10 cellular contexts compared by ENCODE assay signal in genomic region chr17:77741109-77741508, GRCh38.
DNase-seq lines count a peak whose midpoint lies in the region; ATAC-seq, FAIRE-seq and TF ChIP-seq lines count a peak whose summit lies in the region.
"Had no signal": no experiment of that assay in that cellular context is flagged by ENCODE, and none has a peak within 500 bp of the region (broad histone marks: within the 10 kb centered on the region; RNA-seq: fewer than 3 reads in every experiment).

No MANE protein-coding gene starts in this region.

- no peak overlapping the region for H3K27ac ChIP-seq in KMS-11
- no peak overlapping the region for H3K27ac ChIP-seq in keratinocyte (ENCODE audit: control insufficient read depth, insufficient read depth, low read length)
- no peak overlapping the region for H3K27ac ChIP-seq in heart left ventricle
- H3K27ac ChIP-seq: epithelial cell of prostate had no signal

- no peaks in the 10 kb centered on the region for H3K9me1 ChIP-seq in keratinocyte (ENCODE audit: control insufficient read depth, extremely low read depth, insufficient read depth, low read length)

- no peak for ATAC-seq in heart left ventricle

- TF ChIP-seq CTCF in AG10803 (conservative IDR thresholded peaks at IDR 0.05; ENCODE audit: low read length) (peak; percentile 42), KMS-11 (conservative IDR thresholded peaks at IDR 0.05; ENCODE audit: low read depth, low read length) (peak; percentile 77), keratinocyte (optimal IDR thresholded peaks at IDR 0.05 in 1 of 3, IDR thresholded peaks at IDR 0.05 in 1 of 3, conservative IDR thresholded peaks at IDR 0.05 in 1 of 3; ENCODE audit: extremely low read depth in 1 of 3, insufficient read depth in 2 of 3, low read length in 3 of 3) (peak; percentile 32 to 44 (median 35)), heart left ventricle (IDR thresholded peaks at IDR 0.05) (peak in 6 of 12 donors; percentile 3 to 37 (median 18))

- intact Hi-C loops in heart left ventricle (cut with DNase I): no loop called here

- H2AFZ ChIP-seq in KMS-11 (ENCODE audit: low read depth): no peak overlapping the region
- H2AFZ ChIP-seq in keratinocyte (ENCODE audit: control insufficient read depth, low read length): no peak overlapping the region

- no peaks in the 10 kb centered on the region for H3K36me3 ChIP-seq in KMS-11 (ENCODE audit: insufficient read depth)
- no peaks in the 10 kb centered on the region for H3K36me3 ChIP-seq in keratinocyte (ENCODE audit: control insufficient read depth in 2 of 2, extremely low read depth in 1 of 2, insufficient read depth in 2 of 2, low read length in 2 of 2)
- H3K36me3 ChIP-seq in heart left ventricle: no peaks in the 10 kb centered on the region

- no peak for DNase-seq in AG10803 (ENCODE audit: low read depth)
- DNase-seq in activated T-cell treated with anti-CD3 and anti-CD28 coated beads, Interleukin-2, amount 50 U/mL, for 48 hours: peak; percentile 54 to 61
- no peak for DNase-seq in keratinocyte (ENCODE audit: low read depth, low spot score)
- DNase-seq in NOMO-1 (lab: John Stamatoyannopoulos, UW; ENCODE audit: unreplicated experiment in 2 of 2): no peak
- DNase-seq in EL: no peak
- DNase-seq in superior temporal gyrus (ENCODE audit: extremely low spot score): no peak
- no peak for DNase-seq in heart left ventricle
- DNase-seq: GF-D8 had no signal

- no peak for FAIRE-seq in keratinocyte (lab: Jason Lieb, UNC)

- no peaks in the 10 kb centered on the region for H3K27me3 ChIP-seq in KMS-11 (ENCODE audit: insufficient read depth, low read depth)
- peaks cover 19% of the 10 kb centered on the region for H3K27me3 ChIP-seq in keratinocyte (ENCODE audit: control insufficient read depth, extremely low read depth, insufficient read depth, low read length)
- no peaks in the 10 kb centered on the region for H3K27me3 ChIP-seq in heart left ventricle

- H3K79me2 ChIP-seq in KMS-11 (ENCODE audit: insufficient read depth, low read depth) (no peaks in the 10 kb centered on the region), keratinocyte (ENCODE audit: control insufficient read depth, insufficient read depth, low read length) (no peaks in the 10 kb centered on the region)

- H3K4me3 ChIP-seq in AG10803 (ENCODE audit: low read length): no peak overlapping the region
- H3K4me3 ChIP-seq in KMS-11 (IDR thresholded peaks at IDR 0.05; ENCODE audit: insufficient read depth, low read depth, low read length): no peak overlapping the region
- H3K4me3 ChIP-seq in keratinocyte (ENCODE audit: control insufficient read depth in 2 of 3, extremely low read depth in 1 of 3, insufficient read depth in 2 of 3, low read depth in 1 of 3, low read length in 3 of 3): no peak overlapping the region
- H3K4me3 ChIP-seq in heart left ventricle: no peak overlapping the region

- TF ChIP-seq POLR2A in heart left ventricle (IDR thresholded peaks at IDR 0.05): no peak

- H3K9ac ChIP-seq in KMS-11: no peak overlapping the region
- H3K9ac ChIP-seq in keratinocyte (ENCODE audit: control insufficient read depth, extremely low read depth, insufficient read depth, low read length): no peak overlapping the region

- no peaks in the 10 kb centered on the region for H3K9me3 ChIP-seq in keratinocyte (ENCODE audit: control insufficient read depth, low read depth, low read length)
- H3K9me3 ChIP-seq in heart left ventricle: no peaks in the 10 kb centered on the region

- H4K20me1 ChIP-seq in KMS-11 (ENCODE audit: insufficient read depth): no peaks in the 10 kb centered on the region
- no peaks in the 10 kb centered on the region for H4K20me1 ChIP-seq in keratinocyte (ENCODE audit: control insufficient read depth, extremely low read depth, insufficient read depth, low read length)

- 53 to 63% (median 55%) methylated on average over 7 to 8 of the region's 8 CpGs for WGBS in heart left ventricle, 4 donors

- no peaks in the 10 kb centered on the region for H3K4me1 ChIP-seq in KMS-11 (ENCODE audit: low read depth, poor library complexity, severe bottlenecking)
- H3K4me1 ChIP-seq in keratinocyte (ENCODE audit: control insufficient read depth, extremely low read depth, insufficient read depth, low read length): no peaks in the 10 kb centered on the region
- H3K4me1 ChIP-seq in heart left ventricle: peaks cover 0 to 39% (median 24%) of the 10 kb centered on the region in 12 donors

- dilution Hi-C loops in keratinocyte (cut with MboI; ENCODE audit: extremely low pct_ligation_motif_present, low sequenced_read_pairs): no loop called here

- H3K4me2 ChIP-seq in KMS-11 (no peak overlapping the region), keratinocyte (ENCODE audit: control insufficient read depth, extremely low read depth, insufficient read depth, low read depth, low read length) (no peak overlapping the region)

Comparison
In these comparisons a context has a peak if more than half of its experiments do, and no peak if none do; other contexts are left out.
1. DNase-seq: peak in activated T-cell treated with anti-CD3 and anti-CD28 coated beads, Interleukin-2, amount 50 U/mL, for 48 hours (2 of 2); none in AG10803 (single experiment), keratinocyte (single experiment), NOMO-1 (0 of 2), EL (single experiment), superior temporal gyrus (single experiment) and heart left ventricle (0 of 5).